ENCODE assay signal across 11 cellular contexts in genomic region chr19:49852631-49853126, GRCh38. TPM values are rescaled to one million over a fixed set of nuclear protein-coding genes. Genes with fewer than 3 reads are reported as not detected.
DNase-seq lines count a peak whose midpoint lies in the region; ATAC-seq, FAIRE-seq and TF ChIP-seq lines count a peak whose summit lies in the region.
"Had no signal": no experiment of that assay in that cellular context is flagged by ENCODE, and none has a peak within 500 bp of the region (broad histone marks: within the 10 kb centered on the region; RNA-seq: fewer than 3 reads in every experiment).

No MANE protein-coding gene starts in this region.

- peak overlapping the region; percentile 70 for H3K27ac Mint-ChIP-seq in osteocyte (ENCODE audit: unreplicated experiment)

- FAIRE-seq in D721Med (lab: Jason Lieb, UNC), result no peak
- FAIRE-seq: GM19239 had no signal

- TF ChIP-seq POLR2A in adrenal gland (IDR thresholded peaks at IDR 0.05), result no peak

- WGBS in adrenal gland, 4 donors, result 55 to 60% (median 59%) methylated on average over 14 of the region's 14 CpGs

- H3K4me3 Mint-ChIP-seq in osteocyte (ENCODE audit: unreplicated experiment), result peak overlapping the region; percentile 76

- H3K9me3 ChIP-seq in OCI-LY3 (ENCODE audit: insufficient read depth, low read length) (peaks cover 7% of the 10 kb centered on the region), endocrine pancreas (ENCODE audit: control insufficient read depth, low read length) (no peaks in the 10 kb centered on the region), adrenal gland (replicated peaks in 1 of 3) (no peaks in the 10 kb centered on the region)

- H3K4me1 ChIP-seq in OCI-LY3 (ENCODE audit: low read length) (peaks cover 41% of the 10 kb centered on the region), endocrine pancreas (ENCODE audit: control insufficient read depth, insufficient read depth, low read length) (no peaks in the 10 kb centered on the region), adrenal gland (replicated peaks in 1 of 2) (peaks cover 17 to 39% of the 10 kb centered on the region in 2 donors)

- H3K36me3 ChIP-seq in OCI-LY3 (replicated peaks; ENCODE audit: low read depth, low read length) (peaks cover 36% of the 10 kb centered on the region), endocrine pancreas (ENCODE audit: control insufficient read depth, insufficient read depth, low read length) (no peaks in the 10 kb centered on the region), adrenal gland (replicated peaks in 1 of 2) (peaks cover 0 to 31% of the 10 kb centered on the region in 2 donors)

- peak overlapping the region; percentile 87 for H3K4me2 ChIP-seq in OCI-LY3 (ENCODE audit: low read length)

- H3K27me3 ChIP-seq in OCI-LY3 (ENCODE audit: low read depth, low read length) (no peaks in the 10 kb centered on the region), endocrine pancreas (ENCODE audit: control insufficient read depth, insufficient read depth, low read length) (no peaks in the 10 kb centered on the region), adrenal gland (no peaks in the 10 kb centered on the region)

- no peak overlapping the region for H2AFZ ChIP-seq in OCI-LY3 (ENCODE audit: low read depth, low read length)

- H4K20me1 ChIP-seq in OCI-LY3 (ENCODE audit: insufficient read depth, low read length), result peaks cover 43% of the 10 kb centered on the region

- H3K27ac ChIP-seq in OCI-LY3 (ENCODE audit: low read length) (no peak overlapping the region), adrenal gland (peak overlapping the region in 1 of 5 donors; percentile 99)

- no peaks in the 10 kb centered on the region for H3K27me3 Mint-ChIP-seq in osteocyte (ENCODE audit: unreplicated experiment)

- H3K4me3 ChIP-seq in OCI-LY3 (ENCODE audit: low read length) (peak overlapping the region; percentile 80; the same call in 1 of the 2 replicates), endocrine pancreas (ENCODE audit: control insufficient read depth, insufficient read depth, low read length) (peak overlapping the region; percentile 22), adrenal gland (peak overlapping the region in 1 of 4 donors; percentile 84)

- no peak for TF ChIP-seq CTCF in D721Med (IDR thresholded peaks at IDR 0.05; ENCODE audit: insufficient read depth, missing control alignments)
- TF ChIP-seq CTCF in OCI-LY3 (IDR thresholded peaks at IDR 0.05; ENCODE audit: low read depth, low read length), result no peak
- TF ChIP-seq CTCF in osteocyte (IDR thresholded peaks at IDR 0.05), result no peak
- no peak for TF ChIP-seq CTCF in adrenal gland (IDR thresholded peaks at IDR 0.05)

- ATAC-seq in GM19467 (IDR thresholded peaks at IDR 0.05; ENCODE audit: unreplicated experiment), result no peak

- DNase-seq in D721Med (ENCODE audit: insufficient read length, low spot score) (peak; percentile 4), osteocyte (ENCODE audit: extremely low spot score, unreplicated experiment) (no peak), DMS79 treated with DMSO at 0.1 percent for 48 hours (lab: John Stamatoyannopoulos, UW) (no peak), foreskin melanocyte (no peak), adrenal gland (no peak)
- DNase-seq: aorta, NCI-H2029 had no signal

- H3K79me2 ChIP-seq in OCI-LY3 (ENCODE audit: low read length), result peaks cover 29% of the 10 kb centered on the region

- peaks cover 45% of the 10 kb centered on the region for H3K4me1 Mint-ChIP-seq in osteocyte (ENCODE audit: unreplicated experiment)

- intact Hi-C loops in adrenal gland (cut with DNase I), result no loop called here

- H3K9me3 Mint-ChIP-seq in osteocyte (ENCODE audit: unreplicated experiment), result peaks cover 6% of the 10 kb centered on the region

- peaks cover 22% of the 10 kb centered on the region for H3K36me3 Mint-ChIP-seq in osteocyte (ENCODE audit: unreplicated experiment)

- H3K9ac ChIP-seq in OCI-LY3 (ENCODE audit: low read length), result no peak overlapping the region
- peak overlapping the region; percentile 15 for H3K9ac ChIP-seq in endocrine pancreas (ENCODE audit: control insufficient read depth, insufficient read depth, low read length)

RNA-seq across cellular contexts. Expression of gene PTOV1, which starts 1.7 kb away (rescaled TPM):
- total RNA-seq in osteocyte (266 and 295 TPM in 2 replicates), adrenal gland (100 to 1,000 TPM; 163 to 568 (median 275) TPM)
- polyA plus RNA-seq in adrenal gland, result 100 to 1,000 TPM in 2 of 3 donors, 10 to 100 TPM in 1; 78.7 to 620 (median 409) TPM

RNA-seq across cellular contexts. Expression of gene PNKP, which starts 14.7 kb away (rescaled TPM):
- total RNA-seq in osteocyte (68.3 and 76.4 TPM in 2 replicates), adrenal gland (100 to 1,000 TPM in 4 of 8 donors, 10 to 100 TPM in 4; 49.3 to 199 (median 100) TPM)
- 100 to 1,000 TPM in 2 of 3 donors, 10 to 100 TPM in 1; 40.7 to 344 (median 202) TPM for polyA plus RNA-seq in adrenal gland

RNA-seq across cellular contexts. Expression of gene AKT1S1, which starts 24.5 kb away (rescaled TPM):
- total RNA-seq in osteocyte (59.7 and 61.2 TPM in 2 replicates), adrenal gland (10 to 100 TPM; 25.7 to 70.3 (median 45.7) TPM)
- 10 to 100 TPM; 66.0 to 89.6 (median 75.8) TPM for polyA plus RNA-seq in adrenal gland

RNA-seq across cellular contexts. Expression of gene TBC1D17, which starts 24.8 kb away (rescaled TPM):
- total RNA-seq in osteocyte, result 69.2 and 71.9 TPM in 2 replicates
- total RNA-seq in adrenal gland, result 100 to 1,000 TPM in 1 of 8 donors, 10 to 100 TPM in 7; 33.5 to 103 (median 51.4) TPM
- 100 to 1,000 TPM in 2 of 3 donors, 10 to 100 TPM in 1; 22.4 to 198 (median 113) TPM for polyA plus RNA-seq in adrenal gland

RNA-seq across cellular contexts. Expression of gene MED25, which starts 34.6 kb away (rescaled TPM):
- total RNA-seq in osteocyte, result 56.1 and 58.1 TPM in 2 replicates
- 100 to 1,000 TPM in 5 of 8 donors, 10 to 100 TPM in 3; 78.3 to 211 (median 107) TPM for total RNA-seq in adrenal gland
- 100 to 1,000 TPM in 2 of 3 donors, 10 to 100 TPM in 1; 71.2 to 457 (median 299) TPM for polyA plus RNA-seq in adrenal gland
